In genomic region chr12:75439048-75439447, GRCh38 we compare ENCODE assay signal across 22 cellular contexts. TPM values are rescaled to one million over a fixed set of nuclear protein-coding genes. Genes with fewer than 3 reads are reported as not detected.
DNase-seq lines count a peak whose midpoint lies in the region; ATAC-seq lines count a peak whose summit lies in the region.
"Had no signal": no experiment of that assay in that cellular context is flagged by ENCODE, and none has a peak within 500 bp of the region (broad histone marks: within the 10 kb centered on the region; RNA-seq: fewer than 3 reads in every experiment).

No MANE protein-coding gene starts in this region.

- no peaks in the 10 kb centered on the region for H3K36me3 Mint-ChIP-seq in activated T-helper 17 cell treated with anti-CD3 and anti-CD28 coated beads, Interleukin-2, amount 50 U/mL, for 72 hours (ENCODE audit: low read depth)

- peak; percentile 16 for DNase-seq in GM03348 (ENCODE audit: low spot score)
- peak; percentile 22 for DNase-seq in fibroblast of peridontal ligament (ENCODE audit: extremely low read depth)
- DNase-seq in Kasumi-1 (lab: John Stamatoyannopoulos, UW) = no peak
- DNase-seq in effector CD4-positive, alpha-beta T cell = no peak
- DNase-seq: DMS53, EL, GOT3, MV-4-11, NCI-H1105, NCI-H1436 treated with DMSO at 0.1 percent for 48 hours, NCI-H187 treated with DMSO at 0.1 percent for 48 hours, NCI-H345, NCI-H510A treated with DMSO at 0.1 percent for 48 hours, OCI-M1, SIG-M5 had no signal

- no peak overlapping the region for H3K4me3 Mint-ChIP-seq in activated T-helper 17 cell treated with anti-CD3 and anti-CD28 coated beads, Interleukin-2, amount 50 U/mL, for 72 hours
- H3K4me3 Mint-ChIP-seq: CD4-positive, alpha-beta T cell had no signal

- no peaks in the 10 kb centered on the region for H3K4me1 Mint-ChIP-seq in activated T-helper 17 cell treated with anti-CD3 and anti-CD28 coated beads, Interleukin-2, amount 50 U/mL, for 72 hours

- no peaks in the 10 kb centered on the region for H3K9me3 Mint-ChIP-seq in activated T-helper 17 cell treated with anti-CD3 and anti-CD28 coated beads, Interleukin-2, amount 50 U/mL, for 72 hours
- H3K9me3 Mint-ChIP-seq: CD4-positive, alpha-beta T cell had no signal

- ATAC-seq in activated T-helper 17 cell treated with anti-CD3 and anti-CD28 coated beads, Interleukin-2, amount 50 U/mL, for 72 hours (replicated peaks) = peak; percentile 38
- ATAC-seq in GM19351 (IDR thresholded peaks at IDR 0.05; ENCODE audit: unreplicated experiment) (no peak), HG03460 (IDR thresholded peaks at IDR 0.05; ENCODE audit: unreplicated experiment) (no peak)
- ATAC-seq: K562 had no signal

- H3K27ac Mint-ChIP-seq in activated T-helper 17 cell treated with anti-CD3 and anti-CD28 coated beads, Interleukin-2, amount 50 U/mL, for 72 hours = no peak overlapping the region
- H3K27ac Mint-ChIP-seq: CD4-positive, alpha-beta T cell had no signal

- peaks cover 8% of the 10 kb centered on the region for H3K27me3 Mint-ChIP-seq in activated T-helper 17 cell treated with anti-CD3 and anti-CD28 coated beads, Interleukin-2, amount 50 U/mL, for 72 hours

RNA-seq across cellular contexts. Expression of gene GLIPR1, which starts 41.5 kb away (rescaled TPM):
- 10 to 100 TPM; 45.9 to 50.2 TPM for total RNA-seq in activated T-helper 17 cell treated with anti-CD3 and anti-CD28 coated beads, Interleukin-2, amount 50 U/mL, for 72 hours

RNA-seq across cellular contexts. Expression of gene GLIPR1L2, which starts 48.2 kb away (rescaled TPM):
- under 1 TPM; 0.13 to 0.56 TPM for total RNA-seq in activated T-helper 17 cell treated with anti-CD3 and anti-CD28 coated beads, Interleukin-2, amount 50 U/mL, for 72 hours
- total RNA-seq: A673, HepG2, K562 had no signal

Comparison
In these comparisons a context has a peak if more than half of its experiments do, and no peak if none do; other contexts are left out.
1. DNase-seq: peak in GM03348 (single experiment) and fibroblast of peridontal ligament (single experiment); none in Kasumi-1 (0 of 2) and effector CD4-positive, alpha-beta T cell (single experiment).